Comparison of ENCODE assay signal across 8 cellular contexts in genomic region chr3:18442743-18443669, GRCh38. TPM values are rescaled to one million over a fixed set of nuclear protein-coding genes. Genes with fewer than 3 reads are reported as not detected.
DNase-seq lines count a peak whose midpoint lies in the region; TF ChIP-seq lines count a peak whose summit lies in the region.

No MANE protein-coding gene starts in this region.

- H3K27me3 Mint-ChIP-seq in activated naive CD8-positive, alpha-beta T cell treated with anti-CD3 and anti-CD28 coated beads for 36 hours: no peaks in the 10 kb centered on the region
- peaks cover 83% of the 10 kb centered on the region for H3K27me3 Mint-ChIP-seq in type B pancreatic cell

- peaks cover 75% of the 10 kb centered on the region for H3K27me3 ChIP-seq in mucosa of stomach (ENCODE audit: control insufficient read depth, insufficient read depth, low read length)

- H3K4me1 ChIP-seq in mucosa of stomach (ENCODE audit: control insufficient read depth, insufficient read depth, low read length): peaks cover 12% of the 10 kb centered on the region

- no peaks in the 10 kb centered on the region for H3K9me3 ChIP-seq in mucosa of stomach (ENCODE audit: control insufficient read depth, low read length)

- no peaks in the 10 kb centered on the region for H3K36me3 ChIP-seq in mucosa of stomach (ENCODE audit: control insufficient read depth, insufficient read depth, low read length)

- H3K27ac Mint-ChIP-seq in activated naive CD8-positive, alpha-beta T cell treated with anti-CD3 and anti-CD28 coated beads for 36 hours: peak overlapping the region; percentile 97
- peak overlapping the region; percentile 68 for H3K27ac Mint-ChIP-seq in type B pancreatic cell

- H3K4me3 ChIP-seq in mucosa of stomach (ENCODE audit: low read length): no peak overlapping the region

- peaks cover 46% of the 10 kb centered on the region for H3K4me1 Mint-ChIP-seq in activated naive CD8-positive, alpha-beta T cell treated with anti-CD3 and anti-CD28 coated beads for 36 hours
- H3K4me1 Mint-ChIP-seq in type B pancreatic cell (ENCODE audit: unreplicated experiment): peaks cover 4% of the 10 kb centered on the region

- H3K9me3 Mint-ChIP-seq in activated naive CD8-positive, alpha-beta T cell treated with anti-CD3 and anti-CD28 coated beads for 36 hours: peaks cover under 1% of the 10 kb centered on the region
- no peaks in the 10 kb centered on the region for H3K9me3 Mint-ChIP-seq in type B pancreatic cell

- TF ChIP-seq CTCF in type B pancreatic cell (conservative IDR thresholded peaks at IDR 0.05): no peak

- peak; percentile 41 for DNase-seq in activated naive CD4-positive, alpha-beta T cell treated with Interleukin-2 at 50 U/mL for 16 hours
- DNase-seq in activated naive CD4-positive, alpha-beta T cell (lab: John Stamatoyannopoulos, UW): no peak
- no peak for DNase-seq in activated naive CD8-positive, alpha-beta T cell treated with anti-CD3 and anti-CD28 coated beads for 36 hours
- no peak for DNase-seq in type B pancreatic cell (ENCODE audit: extremely low spot score, unreplicated experiment)
- no peak for DNase-seq in KG1 (lab: John Stamatoyannopoulos, UW)
- DNase-seq in activated CD4-positive, CD25-positive, alpha-beta regulatory T cell treated with anti-CD3 and anti-CD28 coated beads, Interleukin-2, amount 50 U/mL, for 72 hours: no peak
- no peak for DNase-seq in NK-92 (lab: John Stamatoyannopoulos, UW; ENCODE audit: unreplicated experiment)

- H3K36me3 Mint-ChIP-seq in activated naive CD8-positive, alpha-beta T cell treated with anti-CD3 and anti-CD28 coated beads for 36 hours: peaks cover 38% of the 10 kb centered on the region
- no peaks in the 10 kb centered on the region for H3K36me3 Mint-ChIP-seq in type B pancreatic cell

- peak overlapping the region; percentile 22 for H3K9ac ChIP-seq in mucosa of stomach (ENCODE audit: low read length)

- H3K4me3 Mint-ChIP-seq in activated naive CD8-positive, alpha-beta T cell treated with anti-CD3 and anti-CD28 coated beads for 36 hours: peak overlapping the region; percentile 96
- peak overlapping the region; percentile 93 for H3K4me3 Mint-ChIP-seq in type B pancreatic cell

RNA-seq across cellular contexts. Expression of gene SATB1, which starts 17.9 kb away (rescaled TPM):
- total RNA-seq in activated naive CD8-positive, alpha-beta T cell treated with anti-CD3 and anti-CD28 coated beads for 36 hours: 10 to 100 TPM; 92.0 to 94.8 TPM
- 37.1 and 39.9 TPM in 2 replicates for total RNA-seq in type B pancreatic cell (ENCODE audit: low replicate concordance)
